In genomic region chr1:167301355-167301754, GRCh38 we compare ENCODE assay signal across 1 cellular context.
A peak's percentile ranks its signal among the peaks of the same experiment; 100 is the strongest.
TF ChIP-seq lines count a peak whose summit lies in the region.

No MANE protein-coding gene starts in this region.

TF ChIP-seq in K562, 482 proteins besides CTCF, POLR2A, EP300 and RAD21:
- TF ChIP-seq MEF2A (IDR thresholded peaks at IDR 0.05; ENCODE audit: control insufficient read depth, low read depth, low read length) (no peak), ZNF75A (CRISPR knock-in tag; IDR thresholded peaks at IDR 0.05) (no peak), RFX1 (IDR thresholded peaks at IDR 0.05) (peak; percentile 73), POLR3A (IDR thresholded peaks at IDR 0.05; ENCODE audit: borderline replicate concordance, extremely low read depth, insufficient read depth, insufficient read length) (no peak)
